10 cellular contexts compared by ENCODE assay signal in the genomic region with DNA sequence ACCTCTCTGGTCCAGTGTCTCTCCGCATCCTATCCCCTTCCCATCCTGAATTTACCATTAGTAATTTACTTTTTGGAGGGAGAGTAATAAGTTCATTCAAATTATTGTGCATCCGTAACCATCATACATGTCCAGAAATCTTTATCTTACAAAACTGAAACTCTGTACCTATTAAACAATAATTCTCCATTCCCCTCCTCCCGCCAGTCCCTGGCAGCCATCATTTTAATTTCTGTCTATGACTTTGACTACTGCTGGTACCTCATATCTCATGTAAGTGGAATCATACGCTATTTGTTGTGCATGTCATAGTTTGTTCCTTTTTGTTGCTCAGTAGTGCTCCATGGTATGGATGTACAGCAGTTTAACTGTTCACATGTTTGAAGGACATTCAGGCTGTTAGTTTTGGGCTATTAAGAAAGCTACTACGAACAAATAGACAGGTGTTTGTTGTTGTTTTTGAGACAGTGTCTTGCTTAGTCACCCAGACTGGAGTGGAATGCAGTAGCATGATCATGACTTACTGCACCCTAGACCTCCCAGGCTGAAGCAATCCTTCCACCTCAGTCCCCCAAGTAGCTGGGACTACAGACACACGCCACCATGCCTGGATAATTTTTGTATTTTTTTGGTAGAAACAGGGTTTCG. TPM values are rescaled to one million over a fixed set of nuclear protein-coding genes. Genes with fewer than 3 reads are reported as not detected.
DNase-seq lines count a peak whose midpoint lies in the region; ATAC-seq and TF ChIP-seq lines count a peak whose summit lies in the region.
"Had no signal": no experiment of that assay in that cellular context is flagged by ENCODE, and none has a peak within 500 bp of the region (broad histone marks: within the 10 kb centered on the region; RNA-seq: fewer than 3 reads in every experiment).

No MANE protein-coding gene starts in this region.

- DNase-seq in AG04450 (ENCODE audit: low read depth, low spot score) = no peak
- no peak for DNase-seq in astrocyte of the cerebellum (ENCODE audit: low read depth)
- DNase-seq in mesenchymal stem cell = peak; percentile 73
- no peak for DNase-seq in mesenteric fat pad (ENCODE audit: low spot score)
- no peak for DNase-seq in AG20443 (ENCODE audit: low spot score)
- DNase-seq: esophagus squamous epithelium, NCI-H1436 treated with DMSO at 0.1 percent for 48 hours had no signal

- no peak overlapping the region for H3K4ac ChIP-seq in mesenchymal stem cell (ENCODE audit: low read depth in 1 of 2, low read length in 2 of 2)

- peaks cover 20% of the 10 kb centered on the region for H3K4me1 ChIP-seq in HEK293 (ENCODE audit: control insufficient read depth, insufficient read depth, low read length)
- H3K4me1 ChIP-seq in mesenchymal stem cell (ENCODE audit: control insufficient read depth, insufficient read depth, low read depth, low read length) = peaks cover 5% of the 10 kb centered on the region

- H3K36me3 ChIP-seq in HEK293 (ENCODE audit: control insufficient read depth in 2 of 2, insufficient read depth in 1 of 2, low read length in 2 of 2) (no peaks in the 10 kb centered on the region), mesenchymal stem cell (ENCODE audit: control insufficient read depth in 1 of 2, insufficient read depth in 2 of 2, low read depth in 1 of 2, low read length in 2 of 2) (peaks cover 3 to 4% of the 10 kb centered on the region in 2 experiments)
- H3K36me3 ChIP-seq: esophagus squamous epithelium had no signal

- H3K27me3 ChIP-seq in AG04450 (ENCODE audit: control insufficient read depth, insufficient read depth, low read length) (no peaks in the 10 kb centered on the region), mesenchymal stem cell (ENCODE audit: control insufficient read depth in 1 of 2, insufficient read depth in 1 of 2, low read length in 2 of 2) (no peaks in the 10 kb centered on the region)
- H3K27me3 ChIP-seq: esophagus squamous epithelium had no signal

- in situ Hi-C loops in astrocyte of the cerebellum (cut with HindIII; ENCODE audit: low sequenced_read_pairs) = no loop called here

- ATAC-seq in HG03025 (IDR thresholded peaks at IDR 0.05; ENCODE audit: low FRiP score, unreplicated experiment) (no peak), HG03095 (IDR thresholded peaks at IDR 0.05; ENCODE audit: unreplicated experiment) (no peak)

- H3K27ac ChIP-seq in AG04450 (ENCODE audit: low read depth, low read length) = no peak overlapping the region
- no peak overlapping the region for H3K27ac ChIP-seq in HEK293 (ENCODE audit: extremely low read depth, low read depth, low read length)
- H3K27ac ChIP-seq in mesenchymal stem cell (ENCODE audit: low read length, poor library complexity, severe bottlenecking) = peak overlapping the region; percentile 27

- H2AK5ac ChIP-seq in mesenchymal stem cell (ENCODE audit: low read length, severe bottlenecking) = no peak overlapping the region

- TF ChIP-seq CTCF in AG04450 (IDR thresholded peaks at IDR 0.05; ENCODE audit: low read depth, low read length) (no peak), HEK293 (tag by site-specific recombination; IDR thresholded peaks at IDR 0.05) (no peak), astrocyte of the cerebellum (IDR thresholded peaks at IDR 0.05; ENCODE audit: low read depth, low read length, missing control alignments) (no peak)

- no peak overlapping the region for H2AFZ ChIP-seq in mesenchymal stem cell (ENCODE audit: low read depth, low read length)

- H3K23ac ChIP-seq in mesenchymal stem cell (ENCODE audit: low read length in 2 of 2) = no peak overlapping the region

- no peak overlapping the region for H3K14ac ChIP-seq in mesenchymal stem cell (ENCODE audit: low read length in 2 of 2)

- H3K4me3 ChIP-seq in AG04450 (ENCODE audit: low read depth, low read length) (peak overlapping the region; percentile 78), HEK293 (ENCODE audit: low read depth, low read length) (peak overlapping the region; percentile 69), astrocyte of the cerebellum (ENCODE audit: low read depth, low read length) (peak overlapping the region; percentile 69), mesenchymal stem cell (ENCODE audit: insufficient read depth in 1 of 2, low read depth in 1 of 2, low read length in 2 of 2) (peak overlapping the region in 1 of 2 experiments; percentile 89)

- no peak overlapping the region for H3K18ac ChIP-seq in mesenchymal stem cell (ENCODE audit: low read depth in 1 of 2, low read length in 2 of 2)

- no peak overlapping the region for H4K8ac ChIP-seq in mesenchymal stem cell (ENCODE audit: low read length)

- CTCF ChIA-PET in AG04450 (lab: Charles Lee) (interaction anchor here (1.0 to 2.7 kb wide), 2 partner anchors 48 to 50 kb away, joined by 3 to 17 read pairs; no protein-coding TSS in a partner anchor), HEK293 (lab: Yijun Ruan, JAX) (no interaction called here)

- H2BK120ac ChIP-seq in mesenchymal stem cell (ENCODE audit: low read depth, low read length) = no peak overlapping the region

- H3K9me3 ChIP-seq in AG04450 (ENCODE audit: control insufficient read depth, insufficient read depth, low read length) = no peaks in the 10 kb centered on the region
- no peaks in the 10 kb centered on the region for H3K9me3 ChIP-seq in HEK293 (ENCODE audit: control insufficient read depth, insufficient read depth, low read depth, low read length)
- no peaks in the 10 kb centered on the region for H3K9me3 ChIP-seq in mesenchymal stem cell (ENCODE audit: control insufficient read depth, low read length)
- H3K9me3 ChIP-seq: esophagus squamous epithelium had no signal

- H3K79me1 ChIP-seq in mesenchymal stem cell (replicated peaks; ENCODE audit: low read length, poor library complexity, severe bottlenecking) = peaks cover 3% of the 10 kb centered on the region

- 63% methylated on average over 4 of the region's 7 CpGs for WGBS in mesenchymal stem cell

- H2BK5ac ChIP-seq in mesenchymal stem cell (ENCODE audit: low read depth, low read length, poor library complexity, severe bottlenecking) = no peak overlapping the region

- no peak overlapping the region for H4K91ac ChIP-seq in mesenchymal stem cell (ENCODE audit: low read length)

- POLR2A ChIA-PET in AG04450 (lab: Yijun Ruan, JAX) (interaction anchor here (0.6 to 3.3 kb wide), 5 partner anchors 13 to 181 kb away, joined by 3 to 13 read pairs (median 4); no protein-coding TSS in a partner anchor), HEK293 (lab: Yijun Ruan, JAX) (interaction anchor here (1.0 to 1.4 kb wide), 2 partner anchors 9 to 48 kb away, joined by 3 to 6 read pairs; no protein-coding TSS in a partner anchor)

- H2BK12ac ChIP-seq in mesenchymal stem cell (ENCODE audit: low read length in 2 of 2) = no peak overlapping the region

- no peak overlapping the region for H2BK15ac ChIP-seq in mesenchymal stem cell (ENCODE audit: low read depth, poor library complexity, severe bottlenecking)

- peak overlapping the region; percentile 93 for H3K9ac ChIP-seq in mesenchymal stem cell (ENCODE audit: low read length)

- peak overlapping the region; percentile 78 for H3K4me2 ChIP-seq in mesenchymal stem cell (ENCODE audit: low read length, poor library complexity, severe bottlenecking)

TF ChIP-seq in HEK293, 187 proteins besides CTCF, POLR2A, EP300 and RAD21:
- TF ChIP-seq ZNF146 (tag by site-specific recombination; IDR thresholded peaks at IDR 0.05) = peak; percentile 79
- no peak for TF ChIP-seq SP7 (tag by site-specific recombination; IDR thresholded peaks at IDR 0.05)
- 0 out of 2 replicates have a peak, but pooled peaks have one; percentile 46 for TF ChIP-seq ZNF664 (tag by site-specific recombination; IDR thresholded peaks at IDR 0.05)
- TF ChIP-seq ZBTB7A (tag by site-specific recombination; IDR thresholded peaks at IDR 0.05; ENCODE audit: low read depth) = no peak
- peak; percentile 76 for TF ChIP-seq GLIS1 (tag by site-specific recombination; IDR thresholded peaks at IDR 0.05)
- no peak for TF ChIP-seq GFI1B (tag by site-specific recombination; IDR thresholded peaks at IDR 0.05)
- no peak for TF ChIP-seq ZNF658 (tag by site-specific recombination; IDR thresholded peaks at IDR 0.05)
- no peak for TF ChIP-seq ZNF239 (tag by site-specific recombination; IDR thresholded peaks at IDR 0.05)
- TF ChIP-seq ZNF133 (tag by site-specific recombination; IDR thresholded peaks at IDR 0.05) = no peak
- TF ChIP-seq ZXDB (tag by site-specific recombination; IDR thresholded peaks at IDR 0.05) = no peak
- TF ChIP-seq OSR2 (tag by site-specific recombination; IDR thresholded peaks at IDR 0.05) = 0 out of 2 replicates have a peak, but pooled peaks have one; percentile 33
- TF ChIP-seq ZNF311 (tag by site-specific recombination; IDR thresholded peaks at IDR 0.05; ENCODE audit: borderline replicate concordance) = no peak
- TF ChIP-seq, protein P1, sequence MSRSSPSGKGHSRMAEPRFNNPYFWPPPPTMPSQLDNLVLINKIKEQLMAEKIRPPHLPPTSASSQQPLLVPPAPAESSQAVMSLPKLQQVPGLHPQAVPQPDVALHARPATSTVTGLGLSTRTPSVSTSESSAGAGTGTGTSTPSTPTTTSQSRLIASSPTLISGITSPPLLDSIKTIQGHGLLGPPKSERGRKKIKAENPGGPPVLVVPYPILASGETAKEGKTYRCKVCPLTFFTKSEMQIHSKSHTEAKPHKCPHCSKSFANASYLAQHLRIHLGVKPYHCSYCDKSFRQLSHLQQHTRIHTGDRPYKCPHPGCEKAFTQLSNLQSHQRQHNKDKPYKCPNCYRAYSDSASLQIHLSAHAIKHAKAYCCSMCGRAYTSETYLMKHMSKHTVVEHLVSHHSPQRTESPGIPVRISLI (tag by site-specific recombination; IDR thresholded peaks at IDR 0.05) = no peak
- no peak for TF ChIP-seq ZNF670 (tag by site-specific recombination; IDR thresholded peaks at IDR 0.05; ENCODE audit: low read depth)
- no peak for TF ChIP-seq ZNF501 (tag by site-specific recombination; IDR thresholded peaks at IDR 0.05)

RNA-seq across cellular contexts. Expression of a gene that starts 2.0 kb away (rescaled TPM):
- 87.3 and 95.0 TPM in 2 replicates for polyA plus RNA-seq in AG04450 (2011; rRNA removed)
- 108 and 116 TPM in 2 replicates for polyA minus RNA-seq in AG04450 (2011; rRNA and poly(A)+ RNA removed)
- polyA plus RNA-seq in mesenchymal stem cell (2013, experiment 1 of 2) = 146 TPM
- 150 TPM for polyA plus RNA-seq in mesenchymal stem cell (2013, experiment 2 of 2)
- 113 TPM for total RNA-seq in mesenteric fat pad
